ENCODE assay signal across 9 cellular contexts in genomic region chr12:118102609-118103008, GRCh38. TPM values are rescaled to one million over a fixed set of nuclear protein-coding genes. Genes with fewer than 3 reads are reported as not detected.
DNase-seq lines count a peak whose midpoint lies in the region; ATAC-seq and TF ChIP-seq lines count a peak whose summit lies in the region.
"Had no signal": no experiment of that assay in that cellular context is flagged by ENCODE, and none has a peak within 500 bp of the region (broad histone marks: within the 10 kb centered on the region; RNA-seq: fewer than 3 reads in every experiment).

No MANE protein-coding gene starts in this region.

- H3K27ac ChIP-seq in HUES64 (ENCODE audit: low read depth, low read length), result no peak overlapping the region
- no peak overlapping the region for H3K27ac ChIP-seq in effector memory CD4-positive, alpha-beta T cell (ENCODE audit: insufficient read depth, low read length, poor library complexity, severe bottlenecking)

- peaks cover 10 to 14% of the 10 kb centered on the region in 2 donors for H3K4me1 Mint-ChIP-seq in natural killer cell

- intact Hi-C loops in natural killer cell (cut with micrococcal nuclease), result no loop called here

- no peak for ATAC-seq in natural killer cell

- H3K27me3 Mint-ChIP-seq in natural killer cell (ENCODE audit: low read depth in 2 of 2), result peaks cover 20 to 22% of the 10 kb centered on the region in 2 donors

- peaks cover 8% of the 10 kb centered on the region for H3K36me3 ChIP-seq in HUES64 (ENCODE audit: insufficient read depth, low read length)
- H3K36me3 ChIP-seq in effector memory CD4-positive, alpha-beta T cell (ENCODE audit: control insufficient read depth, insufficient read depth, low read length), result no peaks in the 10 kb centered on the region

- H3K4me3 Mint-ChIP-seq in natural killer cell, result peak overlapping the region; percentile 91

- no peaks in the 10 kb centered on the region for H3K9me3 ChIP-seq in HUES64 (ENCODE audit: insufficient read depth, low read depth, low read length)
- H3K9me3 ChIP-seq in effector memory CD4-positive, alpha-beta T cell (ENCODE audit: control insufficient read depth, low read length), result no peaks in the 10 kb centered on the region

- DNase-seq in AG09309 (ENCODE audit: low read depth) (no peak), choroid plexus epithelial cell (ENCODE audit: low read depth) (no peak), natural killer cell (no peak), DMS153 (lab: John Stamatoyannopoulos, UW) (no peak), UCSD-AML1 (lab: John Stamatoyannopoulos, UW; ENCODE audit: unreplicated experiment) (no peak), AML-193 (lab: John Stamatoyannopoulos, UW) (no peak)
- DNase-seq in effector memory CD4-positive, alpha-beta T cell, result no peak
- DNase-seq: activated CD4-positive, alpha-beta T cell treated with anti-CD3 and anti-CD28 coated beads, Interleukin-2, amount 50 U/mL, for 4 hours had no signal

- TF ChIP-seq CTCF in AG09309 (IDR thresholded peaks at IDR 0.05; ENCODE audit: control insufficient read depth, insufficient read depth, low read depth, low read length, missing control alignments), result no peak
- TF ChIP-seq CTCF in choroid plexus epithelial cell (conservative IDR thresholded peaks at IDR 0.05; ENCODE audit: low read depth, low read length), result no peak
- TF ChIP-seq CTCF in natural killer cell (IDR thresholded peaks at IDR 0.05), result no peak

- peaks cover 12% of the 10 kb centered on the region; the same call in 1 of the 2 replicates for H3K4me1 ChIP-seq in HUES64 (ENCODE audit: insufficient read depth, low read length)
- H3K4me1 ChIP-seq in effector memory CD4-positive, alpha-beta T cell (ENCODE audit: control insufficient read depth, insufficient read depth, low read length, poor library complexity, severe bottlenecking), result peaks cover 5% of the 10 kb centered on the region

- no peak overlapping the region for H3K27ac Mint-ChIP-seq in natural killer cell

- H3K4me3 ChIP-seq in AG09309 (ENCODE audit: control insufficient read depth, low read depth, low read length) (peak overlapping the region; percentile 74), HUES64 (ENCODE audit: low read length) (peak overlapping the region; percentile 75), choroid plexus epithelial cell (ENCODE audit: low read depth, low read length) (peak overlapping the region; percentile 69)
- no peak overlapping the region for H3K4me3 ChIP-seq in effector memory CD4-positive, alpha-beta T cell (ENCODE audit: insufficient read depth, low read depth, low read length, poor library complexity, severe bottlenecking)

- peak overlapping the region; percentile 80 for H3K9ac ChIP-seq in HUES64 (ENCODE audit: low read depth, low read length)

- no peaks in the 10 kb centered on the region for H3K36me3 Mint-ChIP-seq in natural killer cell

- H3K27me3 ChIP-seq in HUES64 (ENCODE audit: insufficient read depth, low read length), result no peaks in the 10 kb centered on the region
- no peaks in the 10 kb centered on the region for H3K27me3 ChIP-seq in effector memory CD4-positive, alpha-beta T cell (replicated peaks; ENCODE audit: control insufficient read depth, insufficient read depth, low read length, poor library complexity, severe bottlenecking)

- WGBS in HUES64, result 15% methylated on average over 4 of the region's 5 CpGs

- no peaks in the 10 kb centered on the region for H3K9me3 Mint-ChIP-seq in natural killer cell

RNA-seq across cellular contexts. Expression of gene VSIG10, which starts 1.2 kb away (rescaled TPM):
- 41.9 TPM for polyA plus RNA-seq in HUES64 (2013, experiment 1 of 2)
- polyA plus RNA-seq in HUES64 (2013, experiment 2 of 2), result 34.6 TPM
- 1 to 10 TPM in 1 of 3 donors, under 1 TPM in 2; 0.56 to 2.2 (median 0.75) TPM for total RNA-seq in natural killer cell

RNA-seq across cellular contexts. Expression of gene PEBP1, which starts 33.3 kb away (rescaled TPM):
- 271 TPM for polyA plus RNA-seq in HUES64 (2013, experiment 1 of 2)
- 266 TPM for polyA plus RNA-seq in HUES64 (2013, experiment 2 of 2)
- 10 to 100 TPM; 38.0 to 54.0 (median 41.4) TPM for total RNA-seq in natural killer cell

RNA-seq across cellular contexts. Expression of gene WSB2, which starts 41.6 kb away (rescaled TPM):
- 38.8 TPM for polyA plus RNA-seq in HUES64 (2013, experiment 1 of 2)
- 44.1 TPM for polyA plus RNA-seq in HUES64 (2013, experiment 2 of 2)
- 10 to 100 TPM; 25.5 to 29.5 (median 28.8) TPM for total RNA-seq in natural killer cell
